8 cellular contexts compared by ENCODE assay signal in the genomic region with DNA sequence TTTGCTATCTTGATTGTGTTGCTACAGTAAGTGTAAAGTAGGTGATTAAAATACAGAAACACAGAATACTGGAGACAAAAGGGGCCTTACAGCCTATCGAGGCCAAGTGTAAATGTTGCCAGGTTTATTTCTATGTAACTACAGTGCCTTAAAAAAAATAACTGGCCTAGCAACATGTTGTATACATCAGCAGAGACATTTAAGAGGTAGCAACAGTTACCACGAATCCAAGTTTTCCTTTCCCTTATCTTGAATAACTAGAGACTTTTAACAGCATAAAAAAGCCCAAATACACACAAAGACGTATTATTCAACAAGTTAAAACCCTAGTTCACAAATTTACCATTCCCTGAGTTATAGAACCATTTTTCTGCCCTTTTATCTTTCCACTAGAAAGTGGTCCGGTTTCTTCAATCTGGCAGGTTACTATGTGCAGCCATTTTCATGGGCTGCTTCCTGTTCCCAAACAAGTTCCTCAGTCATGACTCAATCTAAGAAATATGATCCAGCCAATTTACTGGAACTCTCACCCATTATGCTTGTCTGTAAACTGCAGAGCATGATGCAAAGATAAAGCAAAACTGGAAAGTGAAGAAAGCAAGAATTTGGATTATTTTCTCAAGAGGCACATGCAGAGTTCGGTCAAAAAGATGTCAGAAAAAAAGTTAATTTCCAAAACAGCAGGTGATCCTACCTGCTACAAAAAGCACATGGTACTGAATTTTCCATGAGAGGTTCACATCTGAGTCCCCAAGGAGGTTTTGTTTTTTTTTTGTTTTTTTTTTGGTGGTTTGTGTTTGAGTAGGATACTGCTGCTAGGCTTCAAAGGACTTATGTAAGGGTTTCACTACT. TPM values are rescaled to one million over a fixed set of nuclear protein-coding genes. Genes with fewer than 3 reads are reported as not detected.
DNase-seq lines count a peak whose midpoint lies in the region; ATAC-seq and TF ChIP-seq lines count a peak whose summit lies in the region.

No MANE protein-coding gene starts in this region.

- ATAC-seq in natural killer cell (no peak), HG03045 (IDR thresholded peaks at IDR 0.05; ENCODE audit: unreplicated experiment) (no peak)

- peaks cover 13% of the 10 kb centered on the region for H3K36me3 ChIP-seq in SK-N-MC (ENCODE audit: insufficient read depth, low read length)

- peak overlapping the region; percentile 74 for H3K9ac ChIP-seq in SK-N-MC (ENCODE audit: insufficient read length)

- no peaks in the 10 kb centered on the region for H3K36me3 Mint-ChIP-seq in natural killer cell

- peak overlapping the region; percentile 98 for H3K27ac ChIP-seq in SK-N-MC

- H3K4me3 ChIP-seq in SK-N-MC (peak overlapping the region; percentile 50), epithelial cell of esophagus (ENCODE audit: low read length) (no peak overlapping the region)

- intact Hi-C loops in natural killer cell (cut with micrococcal nuclease), result no loop called here

- peak overlapping the region; percentile 91 to 93 for H3K27ac Mint-ChIP-seq in natural killer cell

- no peaks in the 10 kb centered on the region for H3K27me3 Mint-ChIP-seq in natural killer cell (ENCODE audit: low read depth in 2 of 2)

- DNase-seq in 8988T, result peak; percentile 33
- peak; percentile 91 for DNase-seq in GM04503 (ENCODE audit: low read depth)
- DNase-seq in SK-N-MC (ENCODE audit: low read depth, low spot score), result peak; percentile 79
- DNase-seq in epithelial cell of esophagus (ENCODE audit: low read depth), result peak; percentile 85
- no peak for DNase-seq in natural killer cell
- no peak for DNase-seq in stimulated activated CD8-positive, alpha-beta memory T cell treated with anti-CD3 and anti-CD28 coated beads, Interleukin-4, amount 100 ng/mL, for 48 hours
- no peak for DNase-seq in mesenteric fat pad (ENCODE audit: low spot score)

- H3K9me3 Mint-ChIP-seq in natural killer cell, result no peaks in the 10 kb centered on the region

- peak overlapping the region; percentile 76 for H3K4me3 Mint-ChIP-seq in natural killer cell

- peaks cover 84 to 86% of the 10 kb centered on the region in 2 donors for H3K4me1 Mint-ChIP-seq in natural killer cell

- H3K9me3 ChIP-seq in SK-N-MC (ENCODE audit: low read depth, low read length), result no peaks in the 10 kb centered on the region

- TF ChIP-seq CTCF in epithelial cell of esophagus (IDR thresholded peaks at IDR 0.05; ENCODE audit: insufficient read depth, low read depth, low read length, missing control alignments), result no peak
- TF ChIP-seq CTCF in natural killer cell (IDR thresholded peaks at IDR 0.05), result no peak

RNA-seq across cellular contexts. Expression of gene NFE2L2, which starts 22.2 kb away (rescaled TPM):
- 10 to 100 TPM; 76.0 to 99.8 (median 84.6) TPM for total RNA-seq in natural killer cell
- total RNA-seq in mesenteric fat pad, result 94.0 TPM

RNA-seq across cellular contexts. Expression of gene HNRNPA3, which starts 29.8 kb away (rescaled TPM):
- total RNA-seq in natural killer cell (100 to 1,000 TPM; 223 to 298 (median 289) TPM), mesenteric fat pad (148 TPM)

Comparison
In these comparisons a context has a peak if more than half of its experiments do, and no peak if none do; other contexts are left out.
1. DNase-seq: peak in 8988T (single experiment), GM04503 (single experiment), SK-N-MC (single experiment) and epithelial cell of esophagus (single experiment); none in natural killer cell (single experiment), stimulated activated CD8-positive, alpha-beta memory T cell treated with anti-CD3 and anti-CD28 coated beads, Interleukin-4, amount 100 ng/mL, for 48 hours (single experiment) and mesenteric fat pad (single experiment).